17 cellular contexts compared by ENCODE assay signal in the genomic region with DNA sequence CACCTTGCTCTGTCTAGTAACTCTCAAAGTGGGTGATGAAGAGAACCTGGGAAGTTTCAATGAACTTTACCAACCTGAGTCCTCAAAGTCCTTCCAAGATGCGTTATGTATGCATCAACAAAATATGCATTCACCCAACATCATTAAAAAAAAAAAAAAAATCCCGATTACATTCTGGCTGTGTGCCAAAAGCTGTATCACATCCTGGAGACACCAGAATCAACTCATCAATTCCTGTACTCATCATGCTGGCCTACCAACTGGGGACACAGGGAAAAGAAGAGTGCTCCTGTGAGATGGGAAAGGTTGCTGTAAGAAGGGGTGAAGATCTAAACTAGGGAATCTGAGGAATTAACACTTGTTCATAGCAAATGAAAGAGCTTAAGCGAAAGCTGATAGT. TPM values are rescaled to one million over a fixed set of nuclear protein-coding genes. Genes with fewer than 3 reads are reported as not detected.
A peak's percentile ranks its signal among the peaks of the same experiment; 100 is the strongest.
DNase-seq lines count a peak whose midpoint lies in the region; ATAC-seq, FAIRE-seq and TF ChIP-seq lines count a peak whose summit lies in the region.
"Had no signal": no experiment of that assay in that cellular context is flagged by ENCODE, and none has a peak within 500 bp of the region (broad histone marks: within the 10 kb centered on the region; RNA-seq: fewer than 3 reads in every experiment).

No MANE protein-coding gene starts in this region.

- H3K4me1 ChIP-seq in HepG2 (ENCODE audit: insufficient read depth, low read length) (no peaks in the 10 kb centered on the region), right lobe of liver (no peaks in the 10 kb centered on the region), K562 (replicated peaks in 1 of 2; ENCODE audit: control insufficient read depth in 2 of 2, insufficient read depth in 2 of 2, low read length in 2 of 2) (no peaks in the 10 kb centered on the region)
- H3K4me1 ChIP-seq: BLaER1, Caco-2 had no signal

- no peaks in the 10 kb centered on the region for H3K9me1 ChIP-seq in K562 (ENCODE audit: control insufficient read depth, insufficient read depth, low read length)

- H3K27me3 ChIP-seq in HepG2 (ENCODE audit: control insufficient read depth in 1 of 2, insufficient read depth in 2 of 2, low read length in 2 of 2) (no peaks in the 10 kb centered on the region), right lobe of liver (no peaks in the 10 kb centered on the region), K562 (ENCODE audit: control insufficient read depth in 2 of 2, insufficient read depth in 2 of 2, low read length in 2 of 2) (no peaks in the 10 kb centered on the region)
- H3K27me3 ChIP-seq: BLaER1 had no signal

- H3K36me3 ChIP-seq in HepG2 (replicated peaks in 1 of 2; ENCODE audit: control insufficient read depth in 1 of 2, insufficient read depth in 2 of 2, low read length in 2 of 2) (no peaks in the 10 kb centered on the region), right lobe of liver (no peaks in the 10 kb centered on the region), K562 (ENCODE audit: control insufficient read depth, insufficient read depth, low read length) (no peaks in the 10 kb centered on the region)
- H3K36me3 ChIP-seq: BLaER1 had no signal

- no peak overlapping the region for H3K9ac ChIP-seq in HepG2 (ENCODE audit: insufficient read depth, low read depth, low read length)
- no peak overlapping the region for H3K9ac ChIP-seq in K562 (ENCODE audit: insufficient read depth in 1 of 2, low read depth in 2 of 2, low read length in 2 of 2)
- H3K9ac ChIP-seq: BLaER1 had no signal

- H3K79me2 ChIP-seq in HepG2 (ENCODE audit: insufficient read depth, low read length) (no peaks in the 10 kb centered on the region), K562 (ENCODE audit: control insufficient read depth, insufficient read depth, low read length) (no peaks in the 10 kb centered on the region)

- no peak overlapping the region for H3K27ac ChIP-seq in HepG2 (ENCODE audit: extremely low read length, insufficient read depth, low read length)
- H3K27ac ChIP-seq in right lobe of liver = no peak overlapping the region
- no peak overlapping the region for H3K27ac ChIP-seq in K562 (ENCODE audit: extremely low read depth, low read depth, low read length)
- peak overlapping the region; percentile 6 for H3K27ac ChIP-seq in substantia nigra (ENCODE audit: low read depth, low read length, poor library complexity, severe bottlenecking)
- H3K27ac ChIP-seq: 22Rv1, BLaER1, HL-60 had no signal

- ATAC-seq in HepG2 (no peak), right lobe of liver (no peak), K562 (no peak), GM19397 (IDR thresholded peaks at IDR 0.05; ENCODE audit: unreplicated experiment) (no peak), HG03175 (IDR thresholded peaks at IDR 0.05; ENCODE audit: unreplicated experiment) (no peak)
- ATAC-seq: GM23338 had no signal

- no peak for DNase-seq in HepG2 (ENCODE audit: low spot score)
- no peak for DNase-seq in right lobe of liver
- no peak for DNase-seq in K562 (ENCODE audit: extremely low read depth in 1 of 4, low spot score in 3 of 4)
- DNase-seq in substantia nigra (lab: John Stamatoyannopoulos, UW) = no peak
- no peak for DNase-seq in NOMO-1 treated with DMSO at 0.1 percent for 48 hours (lab: John Stamatoyannopoulos, UW; ENCODE audit: unreplicated experiment)
- DNase-seq: AML-193; Caco-2; CD8-positive, alpha-beta memory T cell; GF-D8; H7; IMR-90 had no signal

- H3K4me2 ChIP-seq in HepG2 (ENCODE audit: low read depth, low read length) (no peak overlapping the region), K562 (ENCODE audit: insufficient read depth, low read length) (no peak overlapping the region)
- H3K4me2 ChIP-seq: BLaER1, GM23338 had no signal

- TF ChIP-seq RAD21 in HepG2 (CRISPR knock-in tag; IDR thresholded peaks at IDR 0.05) = no peak
- TF ChIP-seq RAD21 in K562 (CRISPR knock-in tag; conservative IDR thresholded peaks at IDR 0.05 in 1 of 2, IDR thresholded peaks at IDR 0.05 in 1 of 2) = no peak

- TF ChIP-seq POLR2A in HepG2 (IDR thresholded peaks at IDR 0.05; ENCODE audit: insufficient read depth in 1 of 2, low read depth in 2 of 2, low read length in 2 of 2) (no peak), right lobe of liver (IDR thresholded peaks at IDR 0.05) (no peak), K562 (conservative IDR thresholded peaks at IDR 0.05) (no peak)

- H4K20me1 ChIP-seq in HepG2 (ENCODE audit: insufficient read depth, low read length) (no peaks in the 10 kb centered on the region), K562 (replicated peaks; ENCODE audit: control insufficient read depth, insufficient read depth, low read length) (no peaks in the 10 kb centered on the region)
- H4K20me1 ChIP-seq: BLaER1 had no signal

- TF ChIP-seq EP300 in HepG2 (IDR thresholded peaks at IDR 0.05; ENCODE audit: low read depth in 2 of 2, low read length in 2 of 2) (no peak), HepG2 (CRISPR knock-in tag; IDR thresholded peaks at IDR 0.05; ENCODE audit: borderline replicate concordance) (no peak), K562 (IDR thresholded peaks at IDR 0.05; ENCODE audit: low read length) (no peak)

- POLR2A ChIA-PET in HepG2 (lab: Yijun Ruan, JAX) (no interaction called here), K562 (lab: Yijun Ruan, JAX) (no interaction called here)

- TF ChIP-seq CTCF in HepG2 (CRISPR knock-in tag; IDR thresholded peaks at IDR 0.05) (no peak), right lobe of liver (IDR thresholded peaks at IDR 0.05) (no peak), K562 (IDR thresholded peaks at IDR 0.05 in 2 of 3, conservative IDR thresholded peaks at IDR 0.05 in 1 of 3; ENCODE audit: insufficient read depth in 2 of 3, low read depth in 1 of 3, low read length in 3 of 3) (no peak)

- FAIRE-seq in HepG2 (lab: Jason Lieb, UNC) (no peak), K562 (lab: Jason Lieb, UNC) (no peak)

- H2AFZ ChIP-seq in HepG2 (ENCODE audit: low read length) (no peak overlapping the region), K562 (ENCODE audit: low read depth, low read length) (no peak overlapping the region)
- H2AFZ ChIP-seq: GM23338 had no signal

- 33% methylated on average over 3 of the region's 3 CpGs for WGBS in HepG2 (ENCODE audit: low lambda C conversion rate)
- WGBS in right lobe of liver (ENCODE audit: insufficient coverage, low coverage, low lambda C conversion rate, missing lambda C conversion rate) = 71% methylated on average over 3 of the region's 3 CpGs
- 6% methylated on average over 3 of the region's 3 CpGs for WGBS in K562 (ENCODE audit: insufficient coverage, low coverage, missing lambda C conversion rate)

- H3K9me3 ChIP-seq in HepG2 (ENCODE audit: low read length) = no peaks in the 10 kb centered on the region
- no peaks in the 10 kb centered on the region for H3K9me3 ChIP-seq in right lobe of liver
- H3K9me3 ChIP-seq in K562 (replicated peaks; ENCODE audit: control insufficient read depth, insufficient read depth, low read depth, low read length) = no peaks in the 10 kb centered on the region
- H3K9me3 ChIP-seq: BLaER1, Caco-2 had no signal

- in situ Hi-C loops in HepG2 (cut with HindIII; ENCODE audit: extremely low pct_ligation_motif_present, low pct_unique_long_range_greater_than_20kb) = no loop called here
- in situ Hi-C loops in K562 (cut with MboI) = no loop called here

- BruUV-seq in HepG2 (replicated peaks; lab: Mats Ljungman, UMichigan) = no TSS peak
- BruUV-seq in K562 (replicated peaks; lab: Mats Ljungman, UMichigan) = no TSS peak

- no peak overlapping the region for H3K4me3 ChIP-seq in HepG2 (replicated peaks in 1 of 3; ENCODE audit: insufficient read depth in 1 of 3, low read depth in 2 of 3, low read length in 3 of 3)
- H3K4me3 ChIP-seq in right lobe of liver = no peak overlapping the region
- no peak overlapping the region for H3K4me3 ChIP-seq in K562
- H3K4me3 ChIP-seq: BLaER1, GM23338 had no signal

- intact Hi-C loops in HepG2 (cut with micrococcal nuclease; ENCODE audit: unreplicated experiment) = no loop called here
- intact Hi-C loops in right lobe of liver (cut with DNase I) = no loop called here
- intact Hi-C loops in K562 (cut with micrococcal nuclease) = no loop called here

- CTCF ChIA-PET in HepG2 (lab: Yijun Ruan, JAX; ENCODE audit: low intra/inter-chr PET ratio, low total read pairs) = no interaction called here
- CTCF ChIA-PET in K562 (lab: Yijun Ruan, JAX; ENCODE audit: low intra/inter-chr PET ratio) = no interaction called here

RNA-seq across cellular contexts. Expression of a gene that starts 16.5 kb away (rescaled TPM):
- total RNA-seq in HepG2 (2016; rRNA removed; fragmentation: Illumina TruSeq; extraction: Trizol) (not detected in 2 replicates), right lobe of liver (under 1 TPM; 0.50 to 0.71 (median 0.63) TPM), K562 (2014; rRNA removed) (0.05 and 0.12 TPM in 2 replicates), K562 (2014; rRNA removed; fragmentation: Illumina TruSeq; extraction: Trizol) (0.03 and 0.04 TPM in 2 replicates), K562 (2015; rRNA removed; fragmentation: Illumina TruSeq; extraction: Trizol) (0.04 TPM in 2 replicates), K562 (2021) (0.02 TPM in 2 replicates)
- not detected in 2 replicates for total RNA-seq in HepG2 (2016; cell fraction: cytosol; rRNA removed; fragmentation: Illumina TruSeq; extraction: Trizol; ENCODE audit: low read depth)
- not detected in 2 replicates for total RNA-seq in HepG2 (2016; cell fraction: insoluble cytoplasmic fraction; rRNA removed; fragmentation: Illumina TruSeq; extraction: Trizol)
- not detected in 2 replicates for total RNA-seq in HepG2 (2016; cell fraction: membrane; rRNA removed; fragmentation: Illumina TruSeq; extraction: Trizol)
- total RNA-seq in HepG2 (2016; cell fraction: nucleus; rRNA removed; fragmentation: Illumina TruSeq; extraction: Trizol) = not detected in 2 replicates
- polyA plus RNA-seq in HepG2 (2011; rRNA removed) (not detected in 2 replicates), K562 (2011; rRNA removed) (0.10 and 0.99 TPM in 2 replicates), K562 (2014; fragmentation: Illumina TruSeq; extraction: Trizol) (0.03 TPM in 1 of 2 replicates, not detected in the other), K562 (2014; fragmentation: Nextera tagmentation; extraction: Ambion mirVana) (under 1 TPM in 1 of 2 experiments, not detected in 1; under 0.01 TPM), K562 (2014; rRNA removed) (0.01 TPM in 1 of 2 replicates, not detected in the other)
- polyA plus RNA-seq in HepG2 (2011; cell fraction: cytosol; rRNA removed) = not detected in 2 replicates
- not detected in 2 replicates for polyA plus RNA-seq in HepG2 (2011; cell fraction: nucleus; rRNA removed)
- not detected in 2 replicates for polyA plus RNA-seq in HepG2 (2012)
- polyA plus RNA-seq in HepG2 (2016; cell fraction: cytosol; fragmentation: Illumina TruSeq; extraction: Trizol; ENCODE audit: low read depth) = not detected in 2 replicates
- not detected in 2 replicates for polyA plus RNA-seq in HepG2 (2016; cell fraction: insoluble cytoplasmic fraction; fragmentation: Illumina TruSeq; extraction: Trizol; ENCODE audit: low read depth)
- polyA plus RNA-seq in HepG2 (2016; cell fraction: membrane; fragmentation: Illumina TruSeq; extraction: Trizol; ENCODE audit: low read depth) = not detected in 2 replicates
- not detected in 2 replicates for polyA plus RNA-seq in HepG2 (2016; cell fraction: nucleus; fragmentation: Illumina TruSeq; extraction: Trizol; ENCODE audit: insufficient read depth, low read depth)
- polyA minus RNA-seq in HepG2 (2011; rRNA and poly(A)+ RNA removed; ENCODE audit: low replicate concordance) = not detected in 2 replicates
- polyA minus RNA-seq in HepG2 (2011; cell fraction: cytosol; rRNA and poly(A)+ RNA removed) = not detected in 2 replicates
- polyA minus RNA-seq in HepG2 (2011; cell fraction: nucleus; rRNA and poly(A)+ RNA removed) = not detected in 2 replicates
- total RNA-seq in K562 (2011; cell fraction: chromatin; rRNA removed; ENCODE audit: low replicate concordance) = not detected in 2 replicates
- total RNA-seq in K562 (2011; cell fraction: nucleolus; rRNA removed) = under 0.01 TPM in 1 of 2 replicates, not detected in the other
- total RNA-seq in K562 (2011; cell fraction: nucleoplasm; rRNA removed) = not detected in 2 replicates
- polyA plus RNA-seq in K562 (2011; cell fraction: cytosol; rRNA removed) = 0.01 and 1.0 TPM in 2 replicates
- 0.11 and 0.98 TPM in 2 replicates for polyA plus RNA-seq in K562 (2011; cell fraction: nucleus; rRNA removed)
- polyA plus RNA-seq in K562 (2012) = 0.01 and 0.04 TPM in 2 replicates
- polyA minus RNA-seq in K562 (2011; rRNA and poly(A)+ RNA removed) = 0.11 and 4.3 TPM in 2 replicates
- polyA minus RNA-seq in K562 (2011; cell fraction: cytosol; rRNA and poly(A)+ RNA removed) = 0.91 TPM in 1 of 2 replicates, not detected in the other
- polyA minus RNA-seq in K562 (2011; cell fraction: nucleus; rRNA and poly(A)+ RNA removed) = 0.27 and 6.1 TPM in 2 replicates
- total RNA-seq: Caco-2; CD8-positive, alpha-beta memory T cell had no signal
- polyA plus RNA-seq: CD8-positive, alpha-beta memory T cell had no signal
